In the genomic region with DNA sequence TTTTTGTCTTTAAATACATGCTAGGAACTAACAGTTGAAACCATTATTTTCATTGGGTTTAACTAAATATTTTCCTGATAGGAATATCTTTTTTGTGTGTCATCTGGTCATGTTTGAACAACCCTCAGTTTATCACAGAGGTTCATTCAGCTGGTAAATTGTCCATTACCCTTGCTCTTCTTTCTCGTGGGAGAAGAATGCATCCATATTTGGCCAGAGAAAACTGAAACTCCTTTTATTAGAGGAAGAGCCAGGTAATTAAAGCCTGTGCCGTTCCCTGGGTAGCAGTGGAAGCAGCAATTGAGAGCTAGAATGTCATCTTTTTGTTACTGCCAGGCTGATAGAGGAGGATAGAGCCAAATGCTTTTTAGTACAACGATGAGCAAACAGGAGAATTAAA, we compare ENCODE assay signal across 1 cellular context.
TF ChIP-seq lines count a peak whose summit lies in the region.

No MANE protein-coding gene starts in this region.

TF ChIP-seq in H1, 55 proteins besides CTCF, POLR2A, EP300 and RAD21 (continued from another document):
- TF ChIP-seq, protein P1, sequence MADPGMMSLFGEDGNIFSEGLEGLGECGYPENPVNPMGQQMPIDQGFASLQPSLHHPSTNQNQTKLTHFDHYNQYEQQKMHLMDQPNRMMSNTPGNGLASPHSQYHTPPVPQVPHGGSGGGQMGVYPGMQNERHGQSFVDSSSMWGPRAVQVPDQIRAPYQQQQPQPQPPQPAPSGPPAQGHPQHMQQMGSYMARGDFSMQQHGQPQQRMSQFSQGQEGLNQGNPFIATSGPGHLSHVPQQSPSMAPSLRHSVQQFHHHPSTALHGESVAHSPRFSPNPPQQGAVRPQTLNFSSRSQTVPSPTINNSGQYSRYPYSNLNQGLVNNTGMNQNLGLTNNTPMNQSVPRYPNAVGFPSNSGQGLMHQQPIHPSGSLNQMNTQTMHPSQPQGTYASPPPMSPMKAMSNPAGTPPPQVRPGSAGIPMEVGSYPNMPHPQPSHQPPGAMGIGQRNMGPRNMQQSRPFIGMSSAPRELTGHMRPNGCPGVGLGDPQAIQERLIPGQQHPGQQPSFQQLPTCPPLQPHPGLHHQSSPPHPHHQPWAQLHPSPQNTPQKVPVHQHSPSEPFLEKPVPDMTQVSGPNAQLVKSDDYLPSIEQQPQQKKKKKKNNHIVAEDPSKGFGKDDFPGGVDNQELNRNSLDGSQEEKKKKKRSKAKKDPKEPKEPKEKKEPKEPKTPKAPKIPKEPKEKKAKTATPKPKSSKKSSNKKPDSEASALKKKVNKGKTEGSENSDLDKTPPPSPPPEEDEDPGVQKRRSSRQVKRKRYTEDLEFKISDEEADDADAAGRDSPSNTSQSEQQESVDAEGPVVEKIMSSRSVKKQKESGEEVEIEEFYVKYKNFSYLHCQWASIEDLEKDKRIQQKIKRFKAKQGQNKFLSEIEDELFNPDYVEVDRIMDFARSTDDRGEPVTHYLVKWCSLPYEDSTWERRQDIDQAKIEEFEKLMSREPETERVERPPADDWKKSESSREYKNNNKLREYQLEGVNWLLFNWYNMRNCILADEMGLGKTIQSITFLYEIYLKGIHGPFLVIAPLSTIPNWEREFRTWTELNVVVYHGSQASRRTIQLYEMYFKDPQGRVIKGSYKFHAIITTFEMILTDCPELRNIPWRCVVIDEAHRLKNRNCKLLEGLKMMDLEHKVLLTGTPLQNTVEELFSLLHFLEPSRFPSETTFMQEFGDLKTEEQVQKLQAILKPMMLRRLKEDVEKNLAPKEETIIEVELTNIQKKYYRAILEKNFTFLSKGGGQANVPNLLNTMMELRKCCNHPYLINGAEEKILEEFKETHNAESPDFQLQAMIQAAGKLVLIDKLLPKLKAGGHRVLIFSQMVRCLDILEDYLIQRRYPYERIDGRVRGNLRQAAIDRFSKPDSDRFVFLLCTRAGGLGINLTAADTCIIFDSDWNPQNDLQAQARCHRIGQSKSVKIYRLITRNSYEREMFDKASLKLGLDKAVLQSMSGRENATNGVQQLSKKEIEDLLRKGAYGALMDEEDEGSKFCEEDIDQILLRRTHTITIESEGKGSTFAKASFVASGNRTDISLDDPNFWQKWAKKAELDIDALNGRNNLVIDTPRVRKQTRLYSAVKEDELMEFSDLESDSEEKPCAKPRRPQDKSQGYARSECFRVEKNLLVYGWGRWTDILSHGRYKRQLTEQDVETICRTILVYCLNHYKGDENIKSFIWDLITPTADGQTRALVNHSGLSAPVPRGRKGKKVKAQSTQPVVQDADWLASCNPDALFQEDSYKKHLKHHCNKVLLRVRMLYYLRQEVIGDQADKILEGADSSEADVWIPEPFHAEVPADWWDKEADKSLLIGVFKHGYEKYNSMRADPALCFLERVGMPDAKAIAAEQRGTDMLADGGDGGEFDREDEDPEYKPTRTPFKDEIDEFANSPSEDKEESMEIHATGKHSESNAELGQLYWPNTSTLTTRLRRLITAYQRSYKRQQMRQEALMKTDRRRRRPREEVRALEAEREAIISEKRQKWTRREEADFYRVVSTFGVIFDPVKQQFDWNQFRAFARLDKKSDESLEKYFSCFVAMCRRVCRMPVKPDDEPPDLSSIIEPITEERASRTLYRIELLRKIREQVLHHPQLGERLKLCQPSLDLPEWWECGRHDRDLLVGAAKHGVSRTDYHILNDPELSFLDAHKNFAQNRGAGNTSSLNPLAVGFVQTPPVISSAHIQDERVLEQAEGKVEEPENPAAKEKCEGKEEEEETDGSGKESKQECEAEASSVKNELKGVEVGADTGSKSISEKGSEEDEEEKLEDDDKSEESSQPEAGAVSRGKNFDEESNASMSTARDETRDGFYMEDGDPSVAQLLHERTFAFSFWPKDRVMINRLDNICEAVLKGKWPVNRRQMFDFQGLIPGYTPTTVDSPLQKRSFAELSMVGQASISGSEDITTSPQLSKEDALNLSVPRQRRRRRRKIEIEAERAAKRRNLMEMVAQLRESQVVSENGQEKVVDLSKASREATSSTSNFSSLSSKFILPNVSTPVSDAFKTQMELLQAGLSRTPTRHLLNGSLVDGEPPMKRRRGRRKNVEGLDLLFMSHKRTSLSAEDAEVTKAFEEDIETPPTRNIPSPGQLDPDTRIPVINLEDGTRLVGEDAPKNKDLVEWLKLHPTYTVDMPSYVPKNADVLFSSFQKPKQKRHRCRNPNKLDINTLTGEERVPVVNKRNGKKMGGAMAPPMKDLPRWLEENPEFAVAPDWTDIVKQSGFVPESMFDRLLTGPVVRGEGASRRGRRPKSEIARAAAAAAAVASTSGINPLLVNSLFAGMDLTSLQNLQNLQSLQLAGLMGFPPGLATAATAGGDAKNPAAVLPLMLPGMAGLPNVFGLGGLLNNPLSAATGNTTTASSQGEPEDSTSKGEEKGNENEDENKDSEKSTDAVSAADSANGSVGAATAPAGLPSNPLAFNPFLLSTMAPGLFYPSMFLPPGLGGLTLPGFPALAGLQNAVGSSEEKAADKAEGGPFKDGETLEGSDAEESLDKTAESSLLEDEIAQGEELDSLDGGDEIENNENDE (IDR thresholded peaks at IDR 0.05; ENCODE audit: insufficient replicate concordance, low read length): no peak
- TF ChIP-seq GTF2F1 (IDR thresholded peaks at IDR 0.05; ENCODE audit: borderline replicate concordance, low read depth, low read length) (no peak), SIN3A (conservative IDR thresholded peaks at IDR 0.05 in 1 of 2, IDR thresholded peaks at IDR 0.05 in 1 of 2; ENCODE audit: low read depth in 1 of 2, low read length in 2 of 2) (no peak), POLR2AphosphoS5 (IDR thresholded peaks at IDR 0.05; ENCODE audit: low read depth, low read length) (no peak), KDM4A (IDR thresholded peaks at IDR 0.05; ENCODE audit: low read depth, low read length, severe bottlenecking) (no peak), CREB1 (IDR thresholded peaks at IDR 0.05) (no peak), SAP30 (IDR thresholded peaks at IDR 0.05; ENCODE audit: insufficient read depth, insufficient replicate concordance, low read length) (no peak), NANOG (IDR thresholded peaks at IDR 0.05; ENCODE audit: insufficient read depth, low read depth, low read length, poor library complexity, severe bottlenecking) (no peak), CBX5 (IDR thresholded peaks at IDR 0.05; ENCODE audit: low read depth, low read length) (no peak), JUN (IDR thresholded peaks at IDR 0.05; ENCODE audit: low read depth, low read length) (no peak), BRCA1 (IDR thresholded peaks at IDR 0.05; ENCODE audit: low read depth, low read length) (no peak), HDAC6 (IDR thresholded peaks at IDR 0.05; ENCODE audit: low read depth, low read length) (no peak)
- TF ChIP-seq, protein P2, sequence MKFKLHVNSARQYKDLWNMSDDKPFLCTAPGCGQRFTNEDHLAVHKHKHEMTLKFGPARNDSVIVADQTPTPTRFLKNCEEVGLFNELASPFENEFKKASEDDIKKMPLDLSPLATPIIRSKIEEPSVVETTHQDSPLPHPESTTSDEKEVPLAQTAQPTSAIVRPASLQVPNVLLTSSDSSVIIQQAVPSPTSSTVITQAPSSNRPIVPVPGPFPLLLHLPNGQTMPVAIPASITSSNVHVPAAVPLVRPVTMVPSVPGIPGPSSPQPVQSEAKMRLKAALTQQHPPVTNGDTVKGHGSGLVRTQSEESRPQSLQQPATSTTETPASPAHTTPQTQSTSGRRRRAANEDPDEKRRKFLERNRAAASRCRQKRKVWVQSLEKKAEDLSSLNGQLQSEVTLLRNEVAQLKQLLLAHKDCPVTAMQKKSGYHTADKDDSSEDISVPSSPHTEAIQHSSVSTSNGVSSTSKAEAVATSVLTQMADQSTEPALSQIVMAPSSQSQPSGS (IDR thresholded peaks at IDR 0.05; ENCODE audit: low read length): no peak
- TF ChIP-seq, protein P3, sequence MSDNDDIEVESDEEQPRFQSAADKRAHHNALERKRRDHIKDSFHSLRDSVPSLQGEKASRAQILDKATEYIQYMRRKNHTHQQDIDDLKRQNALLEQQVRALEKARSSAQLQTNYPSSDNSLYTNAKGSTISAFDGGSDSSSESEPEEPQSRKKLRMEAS (IDR thresholded peaks at IDR 0.05): no peak
